Comparison of ENCODE assay signal across 8 cellular contexts in genomic region chr6:79869600-79870084, GRCh38.
DNase-seq lines count a peak whose midpoint lies in the region; TF ChIP-seq lines count a peak whose summit lies in the region.

No MANE protein-coding gene starts in this region.

- H3K4me3 ChIP-seq in Karpas-422 (ENCODE audit: low read length) (peak overlapping the region; percentile 37; the same call in 1 of the 2 replicates), neutrophil (ENCODE audit: low read depth in 1 of 2, low read length in 1 of 2) (peak overlapping the region; percentile 18 to 29), subcutaneous abdominal adipose tissue (ENCODE audit: low read depth in 1 of 5, low read length in 5 of 5) (peak overlapping the region in 4 of 5 donors; percentile 44 to 52 (median 46))

- peak overlapping the region; percentile 29 for H3K27ac Mint-ChIP-seq in activated T-helper 2 cell treated with anti-CD3 and anti-CD28 coated beads, Interferon-gamma antibody, Interleukin-2, Interleukin-4, amounts not matched to agents 10 μg/mL and 5 μg/mL and 100 μg/mL, durations not matched to agents 14 hours and 24 hours and 36 hours

- peaks cover 10% of the 10 kb centered on the region for H3K4me1 Mint-ChIP-seq in activated T-helper 2 cell treated with anti-CD3 and anti-CD28 coated beads, Interferon-gamma antibody, Interleukin-2, Interleukin-4, amounts not matched to agents 10 μg/mL and 5 μg/mL and 100 μg/mL, durations not matched to agents 14 hours and 24 hours and 36 hours (ENCODE audit: low read depth)

- H3K36me3 ChIP-seq in Karpas-422 (ENCODE audit: insufficient read depth, low read length) (no peaks in the 10 kb centered on the region), neutrophil (no peaks in the 10 kb centered on the region), subcutaneous abdominal adipose tissue (ENCODE audit: control insufficient read depth in 5 of 5, insufficient read depth in 5 of 5, low read length in 5 of 5) (no peaks in the 10 kb centered on the region)

- intact Hi-C loops in activated T-helper 2 cell treated with anti-CD3 and anti-CD28 coated beads, Interferon-gamma antibody, Interleukin-2, Interleukin-4, amounts not matched to agents 10 μg/mL and 5 μg/mL and 100 μg/mL, durations not matched to agents 14 hours and 24 hours and 36 hours (cut with micrococcal nuclease) = loop anchor here (5.0 kb wide), 2 partner anchors 133 to 238 kb away; partner anchors contain the start of genes BCKDHB and TTK

- no peaks in the 10 kb centered on the region for H3K79me2 ChIP-seq in Karpas-422 (ENCODE audit: low read length)

- peak; percentile 79 for DNase-seq in ELR (ENCODE audit: low read depth)
- DNase-seq in GOT3 (lab: John Stamatoyannopoulos, UW) = peak; percentile 33
- peak; percentile 93 for DNase-seq in Karpas-422
- peak; percentile 81 for DNase-seq in RPMI8226
- peak; percentile 74 for DNase-seq in activated T-helper 2 cell treated with anti-CD3 and anti-CD28 coated beads, Interferon-gamma antibody, Interleukin-2, Interleukin-4, amounts not matched to agents 10 μg/mL and 5 μg/mL and 100 μg/mL, durations not matched to agents 14 hours and 24 hours and 36 hours (ENCODE audit: low spot score)
- peak; percentile 53 for DNase-seq in fibroblast of the conjunctiva (ENCODE audit: low read depth)

- H4K20me1 ChIP-seq in Karpas-422 (ENCODE audit: insufficient read depth, low read depth, low read length) = no peaks in the 10 kb centered on the region

- peaks cover 18% of the 10 kb centered on the region for H3K27me3 Mint-ChIP-seq in activated T-helper 2 cell treated with anti-CD3 and anti-CD28 coated beads, Interferon-gamma antibody, Interleukin-2, Interleukin-4, amounts not matched to agents 10 μg/mL and 5 μg/mL and 100 μg/mL, durations not matched to agents 14 hours and 24 hours and 36 hours (ENCODE audit: low read depth)

- H3K4me3 Mint-ChIP-seq in activated T-helper 2 cell treated with anti-CD3 and anti-CD28 coated beads, Interferon-gamma antibody, Interleukin-2, Interleukin-4, amounts not matched to agents 10 μg/mL and 5 μg/mL and 100 μg/mL, durations not matched to agents 14 hours and 24 hours and 36 hours (ENCODE audit: low read depth) = no peak overlapping the region

- H3K27me3 ChIP-seq in Karpas-422 (ENCODE audit: low read length) (0 out of 2 replicates have a peak, but pooled peaks cover 2% of the 10 kb centered on the region), neutrophil (peaks cover 14% of the 10 kb centered on the region), subcutaneous abdominal adipose tissue (ENCODE audit: control insufficient read depth in 5 of 5, insufficient read depth in 4 of 5, low read length in 5 of 5) (no peaks in the 10 kb centered on the region)

- no peaks in the 10 kb centered on the region for H3K9me3 ChIP-seq in Karpas-422 (ENCODE audit: low read length)
- H3K9me3 ChIP-seq in neutrophil = no peaks in the 10 kb centered on the region
- H3K9me3 ChIP-seq in subcutaneous abdominal adipose tissue (ENCODE audit: control insufficient read depth in 5 of 5, low read length in 5 of 5) = no peaks in the 10 kb centered on the region

- peak overlapping the region; percentile 52 for H3K4me2 ChIP-seq in Karpas-422 (ENCODE audit: low read depth, low read length, poor library complexity, severe bottlenecking)

- peak; percentile 86 for TF ChIP-seq CTCF in neutrophil (IDR thresholded peaks at IDR 0.05)

- H3K9me3 Mint-ChIP-seq in activated T-helper 2 cell treated with anti-CD3 and anti-CD28 coated beads, Interferon-gamma antibody, Interleukin-2, Interleukin-4, amounts not matched to agents 10 μg/mL and 5 μg/mL and 100 μg/mL, durations not matched to agents 14 hours and 24 hours and 36 hours = no peaks in the 10 kb centered on the region

- H3K27ac ChIP-seq in Karpas-422 (ENCODE audit: low read length) = no peak overlapping the region
- H3K27ac ChIP-seq in neutrophil = no peak overlapping the region
- no peak overlapping the region for H3K27ac ChIP-seq in subcutaneous abdominal adipose tissue (ENCODE audit: low read depth, low read length)

- peaks cover 10% of the 10 kb centered on the region for H3K4me1 ChIP-seq in Karpas-422 (ENCODE audit: low read length)
- H3K4me1 ChIP-seq in neutrophil (ENCODE audit: control insufficient read depth in 1 of 2, insufficient read depth in 1 of 2, low read depth in 1 of 2, low read length in 1 of 2) = peaks cover 31 to 41% of the 10 kb centered on the region in 2 experiments
- H3K4me1 ChIP-seq in subcutaneous abdominal adipose tissue (ENCODE audit: control insufficient read depth in 5 of 5, insufficient read depth in 5 of 5, low read length in 5 of 5) = peaks cover 0 to 15% (median 7%) of the 10 kb centered on the region in 5 donors

- H3K9ac ChIP-seq in Karpas-422 (ENCODE audit: low read length) (peak overlapping the region; percentile 41), subcutaneous abdominal adipose tissue (ENCODE audit: low read length in 5 of 5) (peak overlapping the region in 1 of 5 donors; percentile 39)

- no peaks in the 10 kb centered on the region for H3K9me2 ChIP-seq in Karpas-422 (replicated peaks; ENCODE audit: insufficient read depth, low read length)

- H2AFZ ChIP-seq in Karpas-422 (ENCODE audit: low read length) = peak overlapping the region; percentile 84

- H3K36me3 Mint-ChIP-seq in activated T-helper 2 cell treated with anti-CD3 and anti-CD28 coated beads, Interferon-gamma antibody, Interleukin-2, Interleukin-4, amounts not matched to agents 10 μg/mL and 5 μg/mL and 100 μg/mL, durations not matched to agents 14 hours and 24 hours and 36 hours (ENCODE audit: low read depth) = no peaks in the 10 kb centered on the region

Comparison
In these comparisons a context has a peak if more than half of its experiments do, and no peak if none do; other contexts are left out.
1. DNase-seq: peak in every context shown above with its lines; median percentile 93 in Karpas-422; 81 in RPMI8226; 79 in ELR; 74 in activated T-helper 2 cell treated with anti-CD3 and anti-CD28 coated beads, Interferon-gamma antibody, Interleukin-2, Interleukin-4, amounts not matched to agents 10 μg/mL and 5 μg/mL and 100 μg/mL, durations not matched to agents 14 hours and 24 hours and 36 hours; 53 in fibroblast of the conjunctiva; 33 in GOT3.